In the genomic region with DNA sequence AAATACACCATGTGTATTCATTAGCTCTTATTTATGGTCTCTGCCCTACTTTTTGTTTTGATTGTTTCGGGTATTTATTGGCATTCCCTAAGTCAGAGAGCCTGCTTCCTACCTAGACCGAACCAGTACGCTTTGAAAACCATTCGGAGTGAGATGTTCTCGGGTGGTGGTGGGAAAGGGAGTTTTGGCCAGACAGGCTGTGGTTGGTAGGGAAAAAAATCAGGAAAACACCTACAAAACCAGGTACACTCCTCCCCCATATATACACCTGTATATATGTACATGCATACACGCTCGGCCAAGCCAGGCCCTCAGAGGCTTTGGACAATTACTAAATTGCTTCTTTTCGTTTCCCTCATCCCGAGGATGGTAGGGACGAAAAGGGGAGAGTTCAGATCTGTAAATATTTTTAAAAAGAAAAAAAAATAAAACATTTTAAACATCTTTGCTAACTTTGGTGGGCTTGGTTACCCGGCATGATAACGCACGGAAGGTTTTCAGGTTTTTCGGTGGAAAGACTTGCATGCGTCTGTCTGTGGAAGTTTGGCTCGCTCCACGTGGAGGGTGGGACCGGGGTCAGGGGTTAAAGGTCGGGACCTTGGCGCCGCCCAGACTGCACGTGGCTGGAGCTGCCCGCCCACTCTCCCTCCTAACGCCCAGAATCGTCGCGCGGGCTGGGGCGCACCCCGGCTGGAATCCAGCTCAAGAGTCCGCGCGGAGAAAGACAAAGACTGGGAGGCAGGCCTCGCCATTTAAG, we compare ENCODE assay signal across 11 cellular contexts. TPM values are rescaled to one million over a fixed set of nuclear protein-coding genes. Genes with fewer than 3 reads are reported as not detected.
DNase-seq lines count a peak whose midpoint lies in the region; ATAC-seq and FAIRE-seq lines count a peak whose summit lies in the region.
"Had no signal": no experiment of that assay in that cellular context is flagged by ENCODE, and none has a peak within 500 bp of the region (broad histone marks: within the 10 kb centered on the region; RNA-seq: fewer than 3 reads in every experiment).

No MANE protein-coding gene starts in this region.

- H3K9me3 Mint-ChIP-seq in activated naive CD4-positive, alpha-beta T cell treated with anti-CD3 and anti-CD28 coated beads for 36 hours: no peaks in the 10 kb centered on the region
- no peaks in the 10 kb centered on the region for H3K9me3 Mint-ChIP-seq in immature natural killer cell
- H3K9me3 Mint-ChIP-seq in stimulated activated naive CD8-positive, alpha-beta T cell treated with anti-CD3 and anti-CD28 coated beads, Interleukin-15, amount 100 ng/mL, for 72 hours: no peaks in the 10 kb centered on the region

- peak overlapping the region; percentile 74 for H3K4me3 Mint-ChIP-seq in activated naive CD4-positive, alpha-beta T cell treated with anti-CD3 and anti-CD28 coated beads for 36 hours
- H3K4me3 Mint-ChIP-seq in immature natural killer cell: peak overlapping the region; percentile 33 to 57 (median 49)
- H3K4me3 Mint-ChIP-seq in stimulated activated naive CD8-positive, alpha-beta T cell treated with anti-CD3 and anti-CD28 coated beads, Interleukin-15, amount 100 ng/mL, for 72 hours: peak overlapping the region; percentile 73 to 89

- peaks cover 54% of the 10 kb centered on the region for H3K4me1 Mint-ChIP-seq in activated naive CD4-positive, alpha-beta T cell treated with anti-CD3 and anti-CD28 coated beads for 36 hours (ENCODE audit: low read depth)
- H3K4me1 Mint-ChIP-seq in immature natural killer cell: peaks cover 39 to 50% of the 10 kb centered on the region in 2 donors
- peaks cover 64% of the 10 kb centered on the region for H3K4me1 Mint-ChIP-seq in stimulated activated naive CD8-positive, alpha-beta T cell treated with anti-CD3 and anti-CD28 coated beads, Interleukin-15, amount 100 ng/mL, for 72 hours

- peak; percentile 67 for DNase-seq in activated CD8-positive, alpha-beta memory T cell treated with anti-CD3 and anti-CD28 coated beads for 24 hours
- DNase-seq in activated CD8-positive, alpha-beta memory T cell treated with anti-CD3 and anti-CD28 coated beads, Interleukin-2, amount 50 U/mL, for 48 hours: no peak
- peak; percentile 59 for DNase-seq in activated naive CD4-positive, alpha-beta T cell treated with anti-CD3 and anti-CD28 coated beads for 36 hours
- DNase-seq in immature natural killer cell: no peak
- DNase-seq in stimulated activated naive CD8-positive, alpha-beta T cell treated with anti-CD3 and anti-CD28 coated beads, Interleukin-15, amount 100 ng/mL, for 72 hours: no peak
- DNase-seq in Ammon's horn (ENCODE audit: low spot score): no peak
- no peak for DNase-seq in inferior parietal cortex (ENCODE audit: extremely low spot score)
- DNase-seq in GM19239 (ENCODE audit: insufficient read length, low spot score): no peak
- DNase-seq: AML-193 had no signal

- H3K27me3 Mint-ChIP-seq in activated naive CD4-positive, alpha-beta T cell treated with anti-CD3 and anti-CD28 coated beads for 36 hours (ENCODE audit: low read depth): peaks cover 25% of the 10 kb centered on the region
- peaks cover 32 to 56% (median 47%) of the 10 kb centered on the region in 3 donors for H3K27me3 Mint-ChIP-seq in immature natural killer cell (ENCODE audit: low read depth in 3 of 3)
- peaks cover 62% of the 10 kb centered on the region for H3K27me3 Mint-ChIP-seq in stimulated activated naive CD8-positive, alpha-beta T cell treated with anti-CD3 and anti-CD28 coated beads, Interleukin-15, amount 100 ng/mL, for 72 hours

- intact Hi-C loops in activated naive CD4-positive, alpha-beta T cell treated with anti-CD3 and anti-CD28 coated beads for 36 hours (cut with micrococcal nuclease): loop anchor here (5.0 to 10.0 kb wide), 5 partner anchors 1077 to 1767 kb away; partner anchors contain the start of genes LHPP and NSMCE4A

- FAIRE-seq in GM19239 (lab: Jason Lieb, UNC): no peak

- H3K27ac Mint-ChIP-seq in activated naive CD4-positive, alpha-beta T cell treated with anti-CD3 and anti-CD28 coated beads for 36 hours: peak overlapping the region; percentile 18
- no peak overlapping the region for H3K27ac Mint-ChIP-seq in immature natural killer cell
- H3K27ac Mint-ChIP-seq in stimulated activated naive CD8-positive, alpha-beta T cell treated with anti-CD3 and anti-CD28 coated beads, Interleukin-15, amount 100 ng/mL, for 72 hours: no peak overlapping the region

- H3K36me3 Mint-ChIP-seq in activated naive CD4-positive, alpha-beta T cell treated with anti-CD3 and anti-CD28 coated beads for 36 hours (ENCODE audit: low read depth): peaks cover 10% of the 10 kb centered on the region
- peaks cover 0 to 7% (median 0%) of the 10 kb centered on the region in 3 donors for H3K36me3 Mint-ChIP-seq in immature natural killer cell

- CTCF ChIA-PET in activated naive CD4-positive, alpha-beta T cell treated with anti-CD3 and anti-CD28 coated beads for 36 hours (lab: Charles Lee): interaction anchor here (0.6 to 3.8 kb wide), 8 partner anchors 9 to 908 kb away, joined by 3 to 18 read pairs (median 4); no protein-coding TSS in a partner anchor

- no peak for ATAC-seq in stimulated activated naive CD8-positive, alpha-beta T cell treated with anti-CD3 and anti-CD28 coated beads, Interleukin-15, amount 100 ng/mL, for 72 hours

RNA-seq across cellular contexts. Expression of gene HMX2, which starts 2.5 kb away (rescaled TPM):
- under 1 TPM; 0.62 to 0.99 TPM for total RNA-seq in activated naive CD4-positive, alpha-beta T cell treated with anti-CD3 and anti-CD28 coated beads for 36 hours
- not detected for polyA plus RNA-seq in immature natural killer cell
- total RNA-seq: kidney epithelial cell had no signal

RNA-seq across cellular contexts. Expression of gene BUB3, which starts 3.8 kb away (rescaled TPM):
- total RNA-seq in activated naive CD4-positive, alpha-beta T cell treated with anti-CD3 and anti-CD28 coated beads for 36 hours: 100 to 1,000 TPM; 293 to 307 TPM
- 100 to 1,000 TPM; 203 to 348 (median 203) TPM for polyA plus RNA-seq in immature natural killer cell

RNA-seq across cellular contexts. Expression of gene HMX3, which starts 14.6 kb away (rescaled TPM):
- total RNA-seq in activated naive CD4-positive, alpha-beta T cell treated with anti-CD3 and anti-CD28 coated beads for 36 hours: under 1 TPM in 1 of 2 experiments, not detected in 1; 0.32 TPM
- polyA plus RNA-seq in immature natural killer cell: not detected
- total RNA-seq: M059J had no signal

Comparison
In these comparisons a context has a peak if more than half of its experiments do, and no peak if none do; other contexts are left out.
1. DNase-seq: peak in activated CD8-positive, alpha-beta memory T cell treated with anti-CD3 and anti-CD28 coated beads for 24 hours (single experiment) and activated naive CD4-positive, alpha-beta T cell treated with anti-CD3 and anti-CD28 coated beads for 36 hours (single experiment); none in activated CD8-positive, alpha-beta memory T cell treated with anti-CD3 and anti-CD28 coated beads, Interleukin-2, amount 50 U/mL, for 48 hours (single experiment), immature natural killer cell (0 of 3), stimulated activated naive CD8-positive, alpha-beta T cell treated with anti-CD3 and anti-CD28 coated beads, Interleukin-15, amount 100 ng/mL, for 72 hours (0 of 2), Ammon's horn (single experiment), inferior parietal cortex (single experiment) and GM19239 (single experiment).
2. Peak in every context shown above with its lines, with median percentiles within 50 percentile points of each other: H3K4me3 Mint-ChIP-seq.